16 cellular contexts compared by ENCODE assay signal in the genomic region with DNA sequence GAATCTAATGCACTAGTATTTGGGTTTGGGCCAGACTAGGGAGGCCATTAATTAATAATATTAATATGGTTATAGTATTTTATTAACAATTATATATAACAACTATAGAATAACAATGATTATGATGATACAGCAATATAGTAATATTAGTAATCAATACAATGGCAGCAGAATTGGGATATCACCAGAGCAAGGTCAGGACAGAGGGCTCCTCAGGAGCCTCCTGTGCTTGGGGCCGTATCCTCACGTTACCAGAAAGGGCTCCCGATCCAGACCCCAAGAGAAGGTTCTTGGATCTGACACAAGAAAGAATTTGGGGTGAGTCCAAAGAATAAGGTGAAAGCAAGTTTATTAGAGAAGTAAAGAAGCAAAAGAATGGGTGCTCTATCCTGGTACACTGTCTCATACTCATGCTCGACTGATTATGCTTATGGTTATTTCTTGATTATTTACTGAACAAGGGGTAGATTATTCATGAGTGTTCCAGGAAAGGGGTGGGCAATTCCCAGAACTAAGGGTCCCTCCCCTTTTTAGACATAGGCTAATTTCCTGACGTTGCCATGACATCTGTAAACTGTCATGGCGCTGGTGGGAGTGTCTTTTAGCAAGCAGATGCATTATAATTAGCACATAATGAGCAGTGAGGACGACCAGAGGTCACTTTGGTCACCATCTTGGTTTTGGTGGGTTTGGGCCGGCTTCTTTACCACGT.
DNase-seq lines count a peak whose midpoint lies in the region; TF ChIP-seq lines count a peak whose summit lies in the region.
"Had no signal": no experiment of that assay in that cellular context is flagged by ENCODE, and none has a peak within 500 bp of the region (broad histone marks: within the 10 kb centered on the region; RNA-seq: fewer than 3 reads in every experiment).

No MANE protein-coding gene starts in this region.

- no peaks in the 10 kb centered on the region for H3K27me3 Mint-ChIP-seq in MCF 10A (ENCODE audit: insufficient read depth, unreplicated experiment)

- no peaks in the 10 kb centered on the region for H3K79me2 ChIP-seq in mammary epithelial cell (ENCODE audit: insufficient read depth, low read length)

- in situ Hi-C loops in mammary epithelial cell (cut with MboI; ENCODE audit: low sequenced_read_pairs in 2 of 2) = no loop called here

- H3K36me3 ChIP-seq in mammary epithelial cell (ENCODE audit: insufficient read depth, low read length) = peaks cover 2% of the 10 kb centered on the region
- no peaks in the 10 kb centered on the region for H3K36me3 ChIP-seq in uterus
- H3K36me3 ChIP-seq: SJSA1 had no signal

- no peak overlapping the region for H3K4me3 ChIP-seq in mammary epithelial cell (replicated peaks in 1 of 3; ENCODE audit: insufficient read depth in 1 of 3, low read depth in 2 of 3, low read length in 3 of 3)
- H3K4me3 ChIP-seq in uterus = no peak overlapping the region
- H3K4me3 ChIP-seq: BLaER1 treated with 17β-estradiol and CSF1 and Interleukin-3, amounts not matched to agents 10 nM and 100 nM; SJSA1 had no signal

- no peaks in the 10 kb centered on the region for H3K27me3 ChIP-seq in mammary epithelial cell (ENCODE audit: insufficient read depth, low read length)
- no peaks in the 10 kb centered on the region for H3K27me3 ChIP-seq in uterus
- H3K27me3 ChIP-seq: SJSA1 had no signal

- POLR2A ChIA-PET in MCF 10A (lab: Yijun Ruan, JAX) = interaction anchor here (0.9 kb wide), 1 partner anchor 10 kb away, joined by 3 read pairs; no protein-coding TSS in a partner anchor

- H3K4me1 Mint-ChIP-seq in MCF 10A (ENCODE audit: insufficient read depth, unreplicated experiment) = no peaks in the 10 kb centered on the region

- 50% methylated on average over 9 of the region's 9 CpGs for WGBS in mammary epithelial cell (ENCODE audit: low coverage, missing lambda C conversion rate)

- dilution Hi-C loops in mammary epithelial cell (cut with HindIII; ENCODE audit: low sequenced_read_pairs) = loop anchor here (5.0 kb wide), 1 partner anchor 57 kb away; no protein-coding TSS in a partner anchor

- TF ChIP-seq POLR2A in erythroblast (IDR thresholded peaks at IDR 0.05; ENCODE audit: low read length) (no peak), uterus (IDR thresholded peaks at IDR 0.05) (no peak)

- no peak overlapping the region for H3K27ac Mint-ChIP-seq in MCF 10A (ENCODE audit: low read depth, unreplicated experiment)
- H3K27ac Mint-ChIP-seq: HFFc6 had no signal

- DNase-seq in mammary epithelial cell (no peak), MCF 10A (ENCODE audit: unreplicated experiment) (no peak), OCI-M1 (lab: John Stamatoyannopoulos, UW) (peak; percentile 58), erythroblast (lab: John Stamatoyannopoulos, UW) (peak; percentile 41 to 60), putamen (ENCODE audit: low spot score) (no peak), cerebellum (ENCODE audit: low spot score) (no peak), uterus (no peak)
- DNase-seq: DMS79 treated with DMSO at 0.1 percent for 48 hours, HFFc6, NCI-H187, NCI-H2227 treated with DMSO at 0.1 percent for 48 hours, NCI-H510A treated with DMSO at 0.1 percent for 48 hours, NCI-H82 had no signal

- no peak overlapping the region for H3K4me2 ChIP-seq in mammary epithelial cell (ENCODE audit: insufficient read depth, low read depth, low read length)

- intact Hi-C loops in mammary epithelial cell (cut with micrococcal nuclease) (no loop called here), MCF 10A (cut with micrococcal nuclease) (no loop called here), uterus (cut with DNase I; ENCODE audit: low total_unique reads) (no loop called here)

- H3K4me3 Mint-ChIP-seq in MCF 10A (ENCODE audit: unreplicated experiment) = no peak overlapping the region
- H3K4me3 Mint-ChIP-seq: HFFc6 had no signal

- H3K4me1 ChIP-seq in mammary epithelial cell (ENCODE audit: insufficient read depth, low read length) = no peaks in the 10 kb centered on the region
- H3K4me1 ChIP-seq in uterus = no peaks in the 10 kb centered on the region
- H3K4me1 ChIP-seq: SJSA1 had no signal

- no peaks in the 10 kb centered on the region for H3K9me3 Mint-ChIP-seq in MCF 10A (ENCODE audit: unreplicated experiment)
- H3K9me3 Mint-ChIP-seq: HFFc6 had no signal

- peaks cover 3% of the 10 kb centered on the region for H3K9me3 ChIP-seq in mammary epithelial cell (replicated peaks; ENCODE audit: insufficient read depth, low read length)
- H3K9me3 ChIP-seq in uterus = no peaks in the 10 kb centered on the region
- H3K9me3 ChIP-seq: SJSA1 had no signal

- no peak overlapping the region for H3K9ac ChIP-seq in mammary epithelial cell (ENCODE audit: insufficient read depth, low read length)
- H3K9ac ChIP-seq: BLaER1 treated with 17β-estradiol and CSF1 and Interleukin-3, amounts not matched to agents 10 nM and 100 nM; KMS-11 had no signal

- TSS peak; percentile 97 for BruUV-seq in mammary epithelial cell (replicated peaks; lab: Mats Ljungman, UMichigan)
- no TSS peak for BruUV-seq in MCF 10A (replicated peaks; lab: Mats Ljungman, UMichigan)

- H2AFZ ChIP-seq in mammary epithelial cell (ENCODE audit: low read depth, low read length) = no peak overlapping the region

- H3K27ac ChIP-seq in mammary epithelial cell (ENCODE audit: insufficient read depth, low read depth, low read length) (no peak overlapping the region), uterus (no peak overlapping the region)
- H3K27ac ChIP-seq: BLaER1 treated with 17β-estradiol and CSF1 and Interleukin-3, amounts not matched to agents 10 nM and 100 nM; KMS-11; SJSA1 had no signal

- CTCF ChIA-PET in mammary epithelial cell (lab: Charles Lee; ENCODE audit: low non-redundant PET) (no interaction called here), MCF 10A (lab: Yijun Ruan, JAX) (interaction anchor here (0.6 kb wide), 1 partner anchor 499 kb away, joined by 3 read pairs; no protein-coding TSS in a partner anchor)

- no peak for TF ChIP-seq CTCF in mammary epithelial cell (conservative IDR thresholded peaks at IDR 0.05 in 1 of 2, IDR thresholded peaks at IDR 0.05 in 1 of 2; ENCODE audit: extremely low read depth in 1 of 2, insufficient read depth in 1 of 2, low read depth in 1 of 2, low read length in 2 of 2)
- no peak for TF ChIP-seq CTCF in MCF 10A (IDR thresholded peaks at IDR 0.05; ENCODE audit: unreplicated experiment)
- no peak for TF ChIP-seq CTCF in uterus (IDR thresholded peaks at IDR 0.05)

- H4K20me1 ChIP-seq in mammary epithelial cell (ENCODE audit: insufficient read depth, low read length) = no peaks in the 10 kb centered on the region

- H3K36me3 Mint-ChIP-seq in MCF 10A (ENCODE audit: insufficient read depth, unreplicated experiment) = peaks cover 5% of the 10 kb centered on the region

Comparison
In these comparisons a context has a peak if more than half of its experiments do, and no peak if none do; other contexts are left out.
1. DNase-seq: peak in OCI-M1 (single experiment) and erythroblast (2 of 2); none in mammary epithelial cell (single experiment), MCF 10A (single experiment), putamen (single experiment), cerebellum (single experiment) and uterus (0 of 2).